Comparison of ENCODE assay signal across 9 cellular contexts in genomic region chr5:66828551-66829421, GRCh38.
DNase-seq lines count a peak whose midpoint lies in the region; ATAC-seq lines count a peak whose summit lies in the region.
"Had no signal": no experiment of that assay in that cellular context is flagged by ENCODE, and none has a peak within 500 bp of the region (broad histone marks: within the 10 kb centered on the region; RNA-seq: fewer than 3 reads in every experiment).

No MANE protein-coding gene starts in this region.

- peak overlapping the region; percentile 80 for H3K4me3 Mint-ChIP-seq in T-helper 1 cell treated with Interleukin-12 subunit alpha and Interleukin-12 subunit beta and Interleukin-4 antibody, amounts not matched to agents 30 μg/mL and 1 μg/mL, for 36 hours

- no peaks in the 10 kb centered on the region for H3K27me3 ChIP-seq in rectal smooth muscle tissue (ENCODE audit: control insufficient read depth, insufficient read depth, low read length)

- peak overlapping the region; percentile 94 for H3K27ac Mint-ChIP-seq in T-helper 1 cell treated with Interleukin-12 subunit alpha and Interleukin-12 subunit beta and Interleukin-4 antibody, amounts not matched to agents 30 μg/mL and 1 μg/mL, for 36 hours

- H3K4me1 Mint-ChIP-seq in T-helper 1 cell treated with Interleukin-12 subunit alpha and Interleukin-12 subunit beta and Interleukin-4 antibody, amounts not matched to agents 30 μg/mL and 1 μg/mL, for 36 hours (ENCODE audit: low read depth), result peaks cover 59% of the 10 kb centered on the region

- no peaks in the 10 kb centered on the region for H3K36me3 ChIP-seq in rectal smooth muscle tissue (ENCODE audit: control insufficient read depth, insufficient read depth, low read length)

- no peaks in the 10 kb centered on the region for H3K27me3 Mint-ChIP-seq in T-helper 1 cell treated with Interleukin-12 subunit alpha and Interleukin-12 subunit beta and Interleukin-4 antibody, amounts not matched to agents 30 μg/mL and 1 μg/mL, for 36 hours (ENCODE audit: low read depth)

- H3K9ac ChIP-seq in rectal smooth muscle tissue (ENCODE audit: low read length), result peak overlapping the region; percentile 19

- H3K4me3 ChIP-seq in rectal smooth muscle tissue (ENCODE audit: low read length), result peak overlapping the region; percentile 64

- DNase-seq in NCI-H1436 (lab: John Stamatoyannopoulos, UW) (peak; percentile 17), NCI-H1436 treated with DMSO at 0.1 percent for 48 hours (lab: John Stamatoyannopoulos, UW) (no peak), HT1080 (ENCODE audit: low read depth) (peak; percentile 85), brain pericyte (ENCODE audit: low read depth, low spot score) (peak; percentile 47), iPS DF 4.7 (ENCODE audit: extremely low read depth, low spot score) (peak; percentile 33)

- no peaks in the 10 kb centered on the region for H3K9me3 Mint-ChIP-seq in T-helper 1 cell treated with Interleukin-12 subunit alpha and Interleukin-12 subunit beta and Interleukin-4 antibody, amounts not matched to agents 30 μg/mL and 1 μg/mL, for 36 hours

- H3K27ac ChIP-seq in rectal smooth muscle tissue (ENCODE audit: low read depth, low read length), result no peak overlapping the region
- H3K27ac ChIP-seq: C4-2B had no signal

- peaks cover 31% of the 10 kb centered on the region for H3K36me3 Mint-ChIP-seq in T-helper 1 cell treated with Interleukin-12 subunit alpha and Interleukin-12 subunit beta and Interleukin-4 antibody, amounts not matched to agents 30 μg/mL and 1 μg/mL, for 36 hours (ENCODE audit: low read depth)

- no peak for ATAC-seq in GM21825 (IDR thresholded peaks at IDR 0.05; ENCODE audit: unreplicated experiment)

- H3K4me1 ChIP-seq in rectal smooth muscle tissue (ENCODE audit: control insufficient read depth, insufficient read depth, low read length), result no peaks in the 10 kb centered on the region
